Comparison of ENCODE assay signal across 8 cellular contexts in the genomic region with DNA sequence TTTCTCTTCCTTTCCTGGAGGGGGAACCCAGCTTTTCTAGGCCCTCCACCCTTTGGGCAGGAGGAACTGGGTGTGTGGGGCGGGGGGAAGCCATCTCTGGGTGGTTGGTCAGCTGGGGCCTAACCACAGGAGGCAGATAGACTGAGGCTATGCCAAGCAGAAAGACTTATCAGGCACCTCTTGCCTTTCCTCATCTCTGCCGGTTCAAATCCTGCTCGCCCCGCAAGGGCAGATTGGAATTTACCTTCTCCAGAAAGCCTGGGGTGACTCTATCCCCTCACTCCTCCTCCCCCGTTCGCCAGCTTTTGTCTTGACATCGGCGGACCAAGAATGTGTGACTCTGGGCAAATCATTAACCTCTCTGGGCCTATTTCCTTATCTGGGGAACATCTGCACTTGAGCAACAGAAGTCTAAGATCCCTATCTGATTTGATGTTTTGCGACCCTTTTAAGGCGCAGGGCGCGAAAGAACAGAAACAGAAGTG. TPM values are rescaled to one million over a fixed set of nuclear protein-coding genes. Genes with fewer than 3 reads are reported as not detected.
DNase-seq lines count a peak whose midpoint lies in the region; ATAC-seq and TF ChIP-seq lines count a peak whose summit lies in the region.

No MANE protein-coding gene starts in this region.

- no peaks in the 10 kb centered on the region for H3K36me3 ChIP-seq in esophagus (ENCODE audit: control insufficient read depth in 2 of 2, insufficient read depth in 2 of 2, low read length in 1 of 2)
- H3K36me3 ChIP-seq in upper lobe of left lung: peaks cover 0 to 7% (median 2%) of the 10 kb centered on the region in 4 donors

- ATAC-seq in HG02678 (IDR thresholded peaks at IDR 0.05; ENCODE audit: unreplicated experiment) (peak; percentile 34), upper lobe of left lung (ENCODE audit: low FRiP score in 2 of 2) (peak; percentile 64 to 81)
- ATAC-seq in natural killer cell treated with Interleukin-12 subunit alpha and Interleukin-12 subunit beta and Interleukin-15 and Interleukin-18, amount 100 ng/mL, for 72 hours: peak; percentile 39 to 43

- TF ChIP-seq CTCF in upper lobe of left lung (IDR thresholded peaks at IDR 0.05): no peak

- H3K9me3 Mint-ChIP-seq in natural killer cell treated with Interleukin-12 subunit alpha and Interleukin-12 subunit beta and Interleukin-15 and Interleukin-18, amount 100 ng/mL, for 72 hours: no peaks in the 10 kb centered on the region

- H3K4me3 ChIP-seq in esophagus (ENCODE audit: low read depth in 1 of 2, low read length in 2 of 2) (peak overlapping the region; percentile 90 to 91), upper lobe of left lung (peak overlapping the region; percentile 21 to 91 (median 76))

- no peak for TF ChIP-seq EP300 in upper lobe of left lung (IDR thresholded peaks at IDR 0.05)

- WGBS in esophagus, 2 donors: 0% methylated on average over 12 of the region's 12 CpGs
- WGBS in upper lobe of left lung, 2 donors: 0% methylated on average over 8 to 12 of the region's 12 CpGs

- peak overlapping the region; percentile 100 for H3K4me3 Mint-ChIP-seq in natural killer cell treated with Interleukin-12 subunit alpha and Interleukin-12 subunit beta and Interleukin-15 and Interleukin-18, amount 100 ng/mL, for 72 hours

- H3K36me3 Mint-ChIP-seq in natural killer cell treated with Interleukin-12 subunit alpha and Interleukin-12 subunit beta and Interleukin-15 and Interleukin-18, amount 100 ng/mL, for 72 hours: peaks cover 18% of the 10 kb centered on the region

- no peak for TF ChIP-seq POLR2A in upper lobe of left lung (IDR thresholded peaks at IDR 0.05)

- H3K27ac ChIP-seq in esophagus (ENCODE audit: low read depth in 2 of 2, low read length in 1 of 2): peak overlapping the region; percentile 96 to 98
- H3K27ac ChIP-seq in upper lobe of left lung: peak overlapping the region; percentile 93 to 98 (median 94)

- H3K4me1 ChIP-seq in esophagus (ENCODE audit: control insufficient read depth in 2 of 2, insufficient read depth in 2 of 2, low read length in 1 of 2): no peaks in the 10 kb centered on the region
- H3K4me1 ChIP-seq in upper lobe of left lung: peaks cover 16 to 33% (median 27%) of the 10 kb centered on the region in 4 donors

- H3K4me1 Mint-ChIP-seq in natural killer cell treated with Interleukin-12 subunit alpha and Interleukin-12 subunit beta and Interleukin-15 and Interleukin-18, amount 100 ng/mL, for 72 hours (ENCODE audit: low read depth in 2 of 2): peaks cover 33 to 44% of the 10 kb centered on the region in 2 donors

- H3K9me3 ChIP-seq in esophagus (ENCODE audit: control insufficient read depth in 2 of 2, insufficient read depth in 1 of 2, low read depth in 1 of 2, low read length in 1 of 2) (no peaks in the 10 kb centered on the region), upper lobe of left lung (no peaks in the 10 kb centered on the region)

- peak overlapping the region; percentile 98 for H3K27ac Mint-ChIP-seq in natural killer cell treated with Interleukin-12 subunit alpha and Interleukin-12 subunit beta and Interleukin-15 and Interleukin-18, amount 100 ng/mL, for 72 hours

- H3K27me3 Mint-ChIP-seq in natural killer cell treated with Interleukin-12 subunit alpha and Interleukin-12 subunit beta and Interleukin-15 and Interleukin-18, amount 100 ng/mL, for 72 hours: no peaks in the 10 kb centered on the region

- H3K27me3 ChIP-seq in esophagus (ENCODE audit: control insufficient read depth in 1 of 2, insufficient read depth in 2 of 2, low read length in 2 of 2) (no peaks in the 10 kb centered on the region), upper lobe of left lung (no peaks in the 10 kb centered on the region)

- DNase-seq in activated gamma-delta T cell treated with Interleukin-2 at 50 U/mL for 16 hours: peak; percentile 25
- no peak for DNase-seq in activated gamma-delta T cell (lab: John Stamatoyannopoulos, UW)
- DNase-seq in NCI-H1092 (lab: John Stamatoyannopoulos, UW): peak; percentile 26
- DNase-seq in activated CD4-positive, alpha-beta T cell treated with anti-CD3 and anti-CD28 coated beads, Interleukin-2, amount 50 U/mL, for 4 hours: peak; percentile 17 to 18
- peak; percentile 70 for DNase-seq in natural killer cell treated with Interleukin-12 subunit alpha and Interleukin-12 subunit beta and Interleukin-15 and Interleukin-18, amount 100 ng/mL, for 72 hours (ENCODE audit: low spot score)
- DNase-seq in upper lobe of left lung: peak in 1 of 2 donors; percentile 45

RNA-seq across cellular contexts. Expression of a gene that starts 0.6 kb away (rescaled TPM):
- 100 to 1,000 TPM in 1 of 2 donors, 10 to 100 TPM in 1; 68.0 to 124 TPM for polyA plus RNA-seq in esophagus
- 100 to 1,000 TPM; 178 to 200 TPM for total RNA-seq in natural killer cell treated with Interleukin-12 subunit alpha and Interleukin-12 subunit beta and Interleukin-15 and Interleukin-18, amount 100 ng/mL, for 72 hours
- 100 to 1,000 TPM in 1 of 6 donors, 10 to 100 TPM in 5; 59.5 to 107 (median 81.6) TPM for total RNA-seq in upper lobe of left lung
